Comparison of ENCODE assay signal across 21 cellular contexts in the genomic region with DNA sequence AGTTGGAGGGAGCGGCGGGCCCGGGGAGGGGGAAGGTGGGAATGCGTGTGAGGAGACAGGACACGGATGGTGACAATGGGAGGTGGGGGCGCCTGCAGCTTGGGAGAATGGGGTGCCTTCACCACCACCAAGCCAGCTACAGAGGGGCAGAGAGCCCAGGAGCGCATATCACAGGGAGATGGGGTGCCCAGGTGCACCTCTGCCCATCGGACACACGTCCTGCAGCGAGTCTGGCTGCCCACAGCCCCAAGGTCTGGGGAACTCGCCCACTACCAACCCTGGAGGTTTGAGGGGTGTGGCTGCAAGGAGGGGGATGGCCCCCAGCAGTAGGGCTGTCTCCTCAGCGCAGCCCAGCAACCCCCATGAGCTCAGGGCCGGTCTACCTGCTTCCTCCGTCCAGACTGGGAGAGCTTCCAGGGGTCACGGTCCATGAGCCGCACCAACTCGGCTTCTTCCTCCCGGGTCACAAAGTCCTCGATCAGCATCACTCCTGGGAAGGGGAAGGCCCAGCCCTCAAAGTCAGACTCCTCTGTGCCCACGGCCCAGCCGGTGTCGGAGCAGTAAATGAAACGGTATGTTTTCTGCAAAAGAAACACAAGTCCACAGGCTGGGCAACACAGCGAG. TPM values are rescaled to one million over a fixed set of nuclear protein-coding genes. Genes with fewer than 3 reads are reported as not detected.
A peak's percentile ranks its signal among the peaks of the same experiment; 100 is the strongest.
DNase-seq lines count a peak whose midpoint lies in the region; ATAC-seq, FAIRE-seq and TF ChIP-seq lines count a peak whose summit lies in the region.
"Had no signal": no experiment of that assay in that cellular context is flagged by ENCODE, and none has a peak within 500 bp of the region (broad histone marks: within the 10 kb centered on the region; RNA-seq: fewer than 3 reads in every experiment).

No MANE protein-coding gene starts in this region.

- H3K9ac ChIP-seq in HepG2 (ENCODE audit: insufficient read depth, low read depth, low read length), result no peak overlapping the region
- H3K9ac ChIP-seq: BLaER1 treated with 17β-estradiol and CSF1 and Interleukin-3, amounts not matched to agents 10 nM and 100 nM had no signal

- no peaks in the 10 kb centered on the region for H4K20me1 ChIP-seq in HepG2 (ENCODE audit: insufficient read depth, low read length)

- H3K4me1 Mint-ChIP-seq in activated T-cell treated with anti-CD3 and anti-CD28 coated beads, Interleukin-2, amount 50 U/mL, for 24 hours (ENCODE audit: low read depth), result peaks cover 19% of the 10 kb centered on the region
- H3K4me1 Mint-ChIP-seq in activated T-cell treated with anti-CD3 and anti-CD28 coated beads, Interleukin-2, amount 50 U/mL, for 4 hours (ENCODE audit: low read depth), result peaks cover 18% of the 10 kb centered on the region
- H3K4me1 Mint-ChIP-seq in dendritic cell treated with granulocyte-macrophage colony-stimulating factor and Interleukin-4, amounts not matched to agents 40 ng/mL and 50 ng/mL, for 4 days (ENCODE audit: low read depth), result peaks cover 36% of the 10 kb centered on the region
- H3K4me1 Mint-ChIP-seq in stimulated activated naive B cell treated with anti-CD40 and anti-IgM and Interleukin-4, amounts not matched to agents 10 μg/mL and 1 μg/mL and 100 μg/mL, for 72 hours, result peaks cover 21 to 29% of the 10 kb centered on the region in 2 donors

- no TSS peak for BruUV-seq in HepG2 (replicated peaks; lab: Mats Ljungman, UMichigan)

- ATAC-seq in activated T-cell treated with anti-CD3 and anti-CD28 coated beads, Interleukin-2, amount 50 U/mL, for 4 hours, result no peak
- ATAC-seq in HepG2, result no peak
- no peak for ATAC-seq in stimulated activated naive B cell treated with anti-CD40 and anti-IgM and Interleukin-4, amounts not matched to agents 10 μg/mL and 1 μg/mL and 100 μg/mL, for 72 hours (replicated peaks)
- ATAC-seq: A549; CD8-positive, alpha-beta T cell; HCT116 had no signal

- H2AFZ ChIP-seq in HepG2 (ENCODE audit: low read length), result no peak overlapping the region

- DNase-seq in activated T-cell treated with anti-CD3 and anti-CD28 coated beads, Interleukin-2, amount 50 U/mL, for 24 hours, result no peak
- no peak for DNase-seq in activated T-cell treated with anti-CD3 and anti-CD28 coated beads, Interleukin-2, amount 50 U/mL, for 4 hours
- DNase-seq in HepG2 (ENCODE audit: low spot score), result no peak
- no peak for DNase-seq in stimulated activated naive B cell treated with anti-CD40 and anti-IgM and Interleukin-4, amounts not matched to agents 10 μg/mL and 1 μg/mL and 100 μg/mL, for 72 hours
- DNase-seq in DMS153 treated with DMSO at 0.1 percent for 48 hours (lab: John Stamatoyannopoulos, UW; ENCODE audit: unreplicated experiment), result no peak
- DNase-seq in T1000 (lab: John Stamatoyannopoulos, UW), result no peak
- no peak for DNase-seq in activated effector memory CD4-positive, alpha-beta T cell treated with anti-CD3 and anti-CD28 coated beads, Interleukin-2, amount 50 U/mL, for 16 hours
- DNase-seq: Calu3; CD8-positive, alpha-beta T cell; GOT3; H7; HFFc6 had no signal

- no peak for TF ChIP-seq EP300 in HepG2 (IDR thresholded peaks at IDR 0.05; ENCODE audit: low read depth in 2 of 2, low read length in 2 of 2)
- no peak for TF ChIP-seq EP300 in HepG2 (CRISPR knock-in tag; IDR thresholded peaks at IDR 0.05; ENCODE audit: borderline replicate concordance)

- in situ Hi-C loops in HepG2 (cut with HindIII; ENCODE audit: extremely low pct_ligation_motif_present, low pct_unique_long_range_greater_than_20kb), result no loop called here

- peaks cover 9 to 12% of the 10 kb centered on the region in 2 experiments; a peak in 3 of 5 replicates for H3K36me3 ChIP-seq in HepG2 (replicated peaks in 1 of 2; ENCODE audit: control insufficient read depth in 1 of 2, insufficient read depth in 2 of 2, low read length in 2 of 2)

- H3K4me2 ChIP-seq in HepG2 (ENCODE audit: low read depth, low read length), result no peak overlapping the region
- H3K4me2 ChIP-seq: A549; BLaER1 treated with 17β-estradiol and CSF1 and Interleukin-3, amounts not matched to agents 10 nM and 100 nM had no signal

- H3K27ac ChIP-seq in HepG2 (ENCODE audit: extremely low read length, insufficient read depth, low read length), result no peak overlapping the region
- H3K27ac ChIP-seq: A549; BLaER1 treated with 17β-estradiol and CSF1 and Interleukin-3, amounts not matched to agents 10 nM and 100 nM had no signal

- H3K79me2 ChIP-seq in HepG2 (ENCODE audit: insufficient read depth, low read length), result peaks cover 11% of the 10 kb centered on the region

- peaks cover 16% of the 10 kb centered on the region for H3K4me1 ChIP-seq in HepG2 (ENCODE audit: insufficient read depth, low read length)

- no peak overlapping the region for H3K4me3 ChIP-seq in HepG2 (replicated peaks in 1 of 3; ENCODE audit: insufficient read depth in 1 of 3, low read depth in 2 of 3, low read length in 3 of 3)
- H3K4me3 ChIP-seq: A549; BLaER1 treated with 17β-estradiol and CSF1 and Interleukin-3, amounts not matched to agents 10 nM and 100 nM had no signal

- POLR2A ChIA-PET in HepG2 (lab: Yijun Ruan, JAX), result no interaction called here

- peak overlapping the region; percentile 44 for H3K27ac Mint-ChIP-seq in activated T-cell treated with anti-CD3 and anti-CD28 coated beads, Interleukin-2, amount 50 U/mL, for 24 hours
- H3K27ac Mint-ChIP-seq in dendritic cell treated with granulocyte-macrophage colony-stimulating factor and Interleukin-4, amounts not matched to agents 40 ng/mL and 50 ng/mL, for 4 days, result peak overlapping the region; percentile 23
- peak overlapping the region; percentile 20 for H3K27ac Mint-ChIP-seq in stimulated activated naive B cell treated with anti-CD40 and anti-IgM and Interleukin-4, amounts not matched to agents 10 μg/mL and 1 μg/mL and 100 μg/mL, for 72 hours
- H3K27ac Mint-ChIP-seq: CD8-positive, alpha-beta T cell; HFFc6; IgD-negative memory B cell had no signal

- no peak overlapping the region for H3K4me3 Mint-ChIP-seq in activated T-cell treated with anti-CD3 and anti-CD28 coated beads, Interleukin-2, amount 50 U/mL, for 24 hours
- H3K4me3 Mint-ChIP-seq in activated T-cell treated with anti-CD3 and anti-CD28 coated beads, Interleukin-2, amount 50 U/mL, for 4 hours, result no peak overlapping the region
- H3K4me3 Mint-ChIP-seq in dendritic cell treated with granulocyte-macrophage colony-stimulating factor and Interleukin-4, amounts not matched to agents 40 ng/mL and 50 ng/mL, for 4 days, result no peak overlapping the region
- H3K4me3 Mint-ChIP-seq in stimulated activated naive B cell treated with anti-CD40 and anti-IgM and Interleukin-4, amounts not matched to agents 10 μg/mL and 1 μg/mL and 100 μg/mL, for 72 hours, result no peak overlapping the region
- H3K4me3 Mint-ChIP-seq: CD8-positive, alpha-beta T cell; HFFc6; IgD-negative memory B cell had no signal

- no peak for TF ChIP-seq POLR2A in HepG2 (IDR thresholded peaks at IDR 0.05; ENCODE audit: insufficient read depth in 1 of 2, low read depth in 2 of 2, low read length in 2 of 2)

- FAIRE-seq in HepG2 (lab: Jason Lieb, UNC), result no peak
- FAIRE-seq: A549, G401.6, GM12891, GM18507, HTR-8/SVneo had no signal

- H3K36me3 Mint-ChIP-seq in activated T-cell treated with anti-CD3 and anti-CD28 coated beads, Interleukin-2, amount 50 U/mL, for 24 hours (ENCODE audit: low read depth), result peaks cover 58% of the 10 kb centered on the region
- H3K36me3 Mint-ChIP-seq in activated T-cell treated with anti-CD3 and anti-CD28 coated beads, Interleukin-2, amount 50 U/mL, for 4 hours (ENCODE audit: insufficient read depth), result peaks cover 4% of the 10 kb centered on the region
- H3K36me3 Mint-ChIP-seq in dendritic cell treated with granulocyte-macrophage colony-stimulating factor and Interleukin-4, amounts not matched to agents 40 ng/mL and 50 ng/mL, for 4 days (ENCODE audit: low read depth), result peaks cover 79% of the 10 kb centered on the region
- H3K36me3 Mint-ChIP-seq in stimulated activated naive B cell treated with anti-CD40 and anti-IgM and Interleukin-4, amounts not matched to agents 10 μg/mL and 1 μg/mL and 100 μg/mL, for 72 hours, result peaks cover 29 to 38% of the 10 kb centered on the region in 2 donors
- H3K36me3 Mint-ChIP-seq: IgD-negative memory B cell had no signal

- whole genome bisulfite sequencing in HepG2 (ENCODE audit: low lambda C conversion rate), result 99% methylated on average over 17 of the region's 24 CpGs

- TF ChIP-seq CTCF in HepG2 (CRISPR knock-in tag; IDR thresholded peaks at IDR 0.05), result no peak

- H3K9me3 ChIP-seq in HepG2 (ENCODE audit: low read length), result no peaks in the 10 kb centered on the region
- H3K9me3 ChIP-seq: A549; BLaER1 treated with 17β-estradiol and CSF1 and Interleukin-3, amounts not matched to agents 10 nM and 100 nM had no signal

- CTCF ChIA-PET in HepG2 (lab: Yijun Ruan, JAX; ENCODE audit: low intra/inter-chr PET ratio, low total read pairs), result no interaction called here

- no peaks in the 10 kb centered on the region for H3K27me3 Mint-ChIP-seq in activated T-cell treated with anti-CD3 and anti-CD28 coated beads, Interleukin-2, amount 50 U/mL, for 24 hours
- H3K27me3 Mint-ChIP-seq in activated T-cell treated with anti-CD3 and anti-CD28 coated beads, Interleukin-2, amount 50 U/mL, for 4 hours (ENCODE audit: low read depth), result no peaks in the 10 kb centered on the region
- H3K27me3 Mint-ChIP-seq in dendritic cell treated with granulocyte-macrophage colony-stimulating factor and Interleukin-4, amounts not matched to agents 40 ng/mL and 50 ng/mL, for 4 days, result no peaks in the 10 kb centered on the region
- no peaks in the 10 kb centered on the region for H3K27me3 Mint-ChIP-seq in stimulated activated naive B cell treated with anti-CD40 and anti-IgM and Interleukin-4, amounts not matched to agents 10 μg/mL and 1 μg/mL and 100 μg/mL, for 72 hours
- H3K27me3 Mint-ChIP-seq: IgD-negative memory B cell had no signal

- no peak for TF ChIP-seq RAD21 in HepG2 (CRISPR knock-in tag; IDR thresholded peaks at IDR 0.05)

- peaks cover 0 to 2% of the 10 kb centered on the region in 2 experiments; a peak in 2 of 5 replicates for H3K27me3 ChIP-seq in HepG2 (ENCODE audit: control insufficient read depth in 1 of 2, insufficient read depth in 2 of 2, low read length in 2 of 2)
- H3K27me3 ChIP-seq: BLaER1 treated with 17β-estradiol and CSF1 and Interleukin-3, amounts not matched to agents 10 nM and 100 nM had no signal

- H3K9me3 Mint-ChIP-seq in activated T-cell treated with anti-CD3 and anti-CD28 coated beads, Interleukin-2, amount 50 U/mL, for 24 hours, result no peaks in the 10 kb centered on the region
- no peaks in the 10 kb centered on the region for H3K9me3 Mint-ChIP-seq in activated T-cell treated with anti-CD3 and anti-CD28 coated beads, Interleukin-2, amount 50 U/mL, for 4 hours
- H3K9me3 Mint-ChIP-seq in dendritic cell treated with granulocyte-macrophage colony-stimulating factor and Interleukin-4, amounts not matched to agents 40 ng/mL and 50 ng/mL, for 4 days, result no peaks in the 10 kb centered on the region
- no peaks in the 10 kb centered on the region for H3K9me3 Mint-ChIP-seq in stimulated activated naive B cell treated with anti-CD40 and anti-IgM and Interleukin-4, amounts not matched to agents 10 μg/mL and 1 μg/mL and 100 μg/mL, for 72 hours
- H3K9me3 Mint-ChIP-seq: CD8-positive, alpha-beta T cell; HFFc6; IgD-negative memory B cell had no signal

- intact Hi-C loops in dendritic cell treated with granulocyte-macrophage colony-stimulating factor and Interleukin-4, amounts not matched to agents 40 ng/mL and 50 ng/mL, for 4 days (cut with micrococcal nuclease), result no loop called here
- intact Hi-C loops in HepG2 (cut with micrococcal nuclease; ENCODE audit: unreplicated experiment), result no loop called here

RNA-seq across cellular contexts. Expression of a gene that starts 5.3 kb away (rescaled TPM):
- total RNA-seq in activated T-cell treated with anti-CD3 and anti-CD28 coated beads, Interleukin-2, amount 50 U/mL, for 4 hours, result 10 to 100 TPM; 13.7 to 15.4 (median 15.0) TPM
- 8.7 and 8.8 TPM in 2 replicates for total RNA-seq in HepG2 (2016; rRNA removed; fragmentation: Illumina TruSeq; extraction: Trizol)
- total RNA-seq in HepG2 (2016; cell fraction: cytosol; rRNA removed; fragmentation: Illumina TruSeq; extraction: Trizol; ENCODE audit: low read depth), result 2.1 and 2.5 TPM in 2 replicates
- 6.9 and 9.3 TPM in 2 replicates for total RNA-seq in HepG2 (2016; cell fraction: insoluble cytoplasmic fraction; rRNA removed; fragmentation: Illumina TruSeq; extraction: Trizol)
- total RNA-seq in HepG2 (2016; cell fraction: membrane; rRNA removed; fragmentation: Illumina TruSeq; extraction: Trizol), result 6.9 and 7.4 TPM in 2 replicates
- total RNA-seq in HepG2 (2016; cell fraction: nucleus; rRNA removed; fragmentation: Illumina TruSeq; extraction: Trizol), result 3.8 and 3.9 TPM in 2 replicates
- polyA plus RNA-seq in HepG2 (2011; rRNA removed), result 2.6 and 3.4 TPM in 2 replicates
- polyA plus RNA-seq in HepG2 (2011; cell fraction: cytosol; rRNA removed), result 3.1 and 5.0 TPM in 2 replicates
- 3.8 and 3.9 TPM in 2 replicates for polyA plus RNA-seq in HepG2 (2011; cell fraction: nucleus; rRNA removed)
- 3.5 and 3.6 TPM in 2 replicates for polyA plus RNA-seq in HepG2 (2012)
- polyA plus RNA-seq in HepG2 (2016; cell fraction: cytosol; fragmentation: Illumina TruSeq; extraction: Trizol; ENCODE audit: low read depth), result 2.2 and 2.6 TPM in 2 replicates
- 7.8 and 9.2 TPM in 2 replicates for polyA plus RNA-seq in HepG2 (2016; cell fraction: insoluble cytoplasmic fraction; fragmentation: Illumina TruSeq; extraction: Trizol; ENCODE audit: low read depth)
- 4.0 and 4.1 TPM in 2 replicates for polyA plus RNA-seq in HepG2 (2016; cell fraction: membrane; fragmentation: Illumina TruSeq; extraction: Trizol; ENCODE audit: low read depth)
- polyA plus RNA-seq in HepG2 (2016; cell fraction: nucleus; fragmentation: Illumina TruSeq; extraction: Trizol; ENCODE audit: insufficient read depth, low read depth), result 6.3 and 7.8 TPM in 2 replicates
- polyA minus RNA-seq in HepG2 (2011; rRNA and poly(A)+ RNA removed; ENCODE audit: low replicate concordance), result 3.9 and 4.8 TPM in 2 replicates
- polyA minus RNA-seq in HepG2 (2011; cell fraction: cytosol; rRNA and poly(A)+ RNA removed), result 1.2 and 2.4 TPM in 2 replicates
- polyA minus RNA-seq in HepG2 (2011; cell fraction: nucleus; rRNA and poly(A)+ RNA removed), result 3.6 and 5.1 TPM in 2 replicates

RNA-seq across cellular contexts. Expression of a gene that starts 5.5 kb away (rescaled TPM):
- 10 to 100 TPM; 54.8 to 57.9 (median 57.7) TPM for total RNA-seq in activated T-cell treated with anti-CD3 and anti-CD28 coated beads, Interleukin-2, amount 50 U/mL, for 4 hours
- 14.5 and 16.3 TPM in 2 replicates for total RNA-seq in HepG2 (2016; rRNA removed; fragmentation: Illumina TruSeq; extraction: Trizol)
- 6.5 and 7.5 TPM in 2 replicates for total RNA-seq in HepG2 (2016; cell fraction: cytosol; rRNA removed; fragmentation: Illumina TruSeq; extraction: Trizol; ENCODE audit: low read depth)
- 14.1 and 16.9 TPM in 2 replicates for total RNA-seq in HepG2 (2016; cell fraction: insoluble cytoplasmic fraction; rRNA removed; fragmentation: Illumina TruSeq; extraction: Trizol)
- 9.7 and 10.1 TPM in 2 replicates for total RNA-seq in HepG2 (2016; cell fraction: membrane; rRNA removed; fragmentation: Illumina TruSeq; extraction: Trizol)
- 10.3 and 12.9 TPM in 2 replicates for total RNA-seq in HepG2 (2016; cell fraction: nucleus; rRNA removed; fragmentation: Illumina TruSeq; extraction: Trizol)
- 8.5 and 12.7 TPM in 2 replicates for polyA plus RNA-seq in HepG2 (2011; rRNA removed)
- 7.5 and 11.4 TPM in 2 replicates for polyA plus RNA-seq in HepG2 (2011; cell fraction: cytosol; rRNA removed)
- 30.8 and 31.0 TPM in 2 replicates for polyA plus RNA-seq in HepG2 (2011; cell fraction: nucleus; rRNA removed)
- polyA plus RNA-seq in HepG2 (2012), result 4.2 and 6.2 TPM in 2 replicates
- polyA plus RNA-seq in HepG2 (2016; cell fraction: cytosol; fragmentation: Illumina TruSeq; extraction: Trizol; ENCODE audit: low read depth), result 4.2 and 4.7 TPM in 2 replicates
- 13.6 and 16.5 TPM in 2 replicates for polyA plus RNA-seq in HepG2 (2016; cell fraction: insoluble cytoplasmic fraction; fragmentation: Illumina TruSeq; extraction: Trizol; ENCODE audit: low read depth)
- 5.9 TPM in 2 replicates for polyA plus RNA-seq in HepG2 (2016; cell fraction: membrane; fragmentation: Illumina TruSeq; extraction: Trizol; ENCODE audit: low read depth)
- polyA plus RNA-seq in HepG2 (2016; cell fraction: nucleus; fragmentation: Illumina TruSeq; extraction: Trizol; ENCODE audit: insufficient read depth, low read depth), result 19.3 and 20.0 TPM in 2 replicates
- polyA minus RNA-seq in HepG2 (2011; rRNA and poly(A)+ RNA removed; ENCODE audit: low replicate concordance), result 17.3 and 19.5 TPM in 2 replicates
- 6.9 and 9.8 TPM in 2 replicates for polyA minus RNA-seq in HepG2 (2011; cell fraction: cytosol; rRNA and poly(A)+ RNA removed)
- polyA minus RNA-seq in HepG2 (2011; cell fraction: nucleus; rRNA and poly(A)+ RNA removed), result 4.5 and 6.4 TPM in 2 replicates

RNA-seq across cellular contexts. Expression of a gene that starts 19.4 kb away (rescaled TPM):
- 10 to 100 TPM; 67.3 to 77.4 (median 72.0) TPM for total RNA-seq in activated T-cell treated with anti-CD3 and anti-CD28 coated beads, Interleukin-2, amount 50 U/mL, for 4 hours
- 35.2 and 41.2 TPM in 2 replicates for total RNA-seq in HepG2 (2016; rRNA removed; fragmentation: Illumina TruSeq; extraction: Trizol)
- total RNA-seq in HepG2 (2016; cell fraction: cytosol; rRNA removed; fragmentation: Illumina TruSeq; extraction: Trizol; ENCODE audit: low read depth), result 119 and 146 TPM in 2 replicates
- total RNA-seq in HepG2 (2016; cell fraction: insoluble cytoplasmic fraction; rRNA removed; fragmentation: Illumina TruSeq; extraction: Trizol), result 35.0 and 41.9 TPM in 2 replicates
- total RNA-seq in HepG2 (2016; cell fraction: membrane; rRNA removed; fragmentation: Illumina TruSeq; extraction: Trizol), result 82.2 and 106 TPM in 2 replicates
- 40.9 and 44.1 TPM in 2 replicates for total RNA-seq in HepG2 (2016; cell fraction: nucleus; rRNA removed; fragmentation: Illumina TruSeq; extraction: Trizol)
- 62.1 and 71.4 TPM in 2 replicates for polyA plus RNA-seq in HepG2 (2011; rRNA removed)
- 81.1 and 104 TPM in 2 replicates for polyA plus RNA-seq in HepG2 (2011; cell fraction: cytosol; rRNA removed)
- polyA plus RNA-seq in HepG2 (2011; cell fraction: nucleus; rRNA removed), result 40.7 and 50.5 TPM in 2 replicates
- 30.4 and 45.2 TPM in 2 replicates for polyA plus RNA-seq in HepG2 (2012)
- 314 and 406 TPM in 2 replicates for polyA plus RNA-seq in HepG2 (2016; cell fraction: cytosol; fragmentation: Illumina TruSeq; extraction: Trizol; ENCODE audit: low read depth)
- polyA plus RNA-seq in HepG2 (2016; cell fraction: insoluble cytoplasmic fraction; fragmentation: Illumina TruSeq; extraction: Trizol; ENCODE audit: low read depth), result 70.0 and 80.5 TPM in 2 replicates
- polyA plus RNA-seq in HepG2 (2016; cell fraction: membrane; fragmentation: Illumina TruSeq; extraction: Trizol; ENCODE audit: low read depth), result 181 and 221 TPM in 2 replicates
- polyA plus RNA-seq in HepG2 (2016; cell fraction: nucleus; fragmentation: Illumina TruSeq; extraction: Trizol; ENCODE audit: insufficient read depth, low read depth), result 46.8 and 47.8 TPM in 2 replicates
- polyA minus RNA-seq in HepG2 (2011; rRNA and poly(A)+ RNA removed; ENCODE audit: low replicate concordance), result 35.3 and 37.3 TPM in 2 replicates
- 6.2 and 9.8 TPM in 2 replicates for polyA minus RNA-seq in HepG2 (2011; cell fraction: cytosol; rRNA and poly(A)+ RNA removed)
- polyA minus RNA-seq in HepG2 (2011; cell fraction: nucleus; rRNA and poly(A)+ RNA removed), result 81.7 and 112 TPM in 2 replicates

RNA-seq across cellular contexts. Expression of a gene that starts 26.0 kb away (rescaled TPM):
- total RNA-seq in activated T-cell treated with anti-CD3 and anti-CD28 coated beads, Interleukin-2, amount 50 U/mL, for 4 hours, result 10 to 100 TPM; 24.8 to 35.9 (median 27.4) TPM
- total RNA-seq in HepG2 (2016; rRNA removed; fragmentation: Illumina TruSeq; extraction: Trizol), result 6.0 and 6.1 TPM in 2 replicates
- total RNA-seq in HepG2 (2016; cell fraction: cytosol; rRNA removed; fragmentation: Illumina TruSeq; extraction: Trizol; ENCODE audit: low read depth), result 2.1 and 3.0 TPM in 2 replicates
- total RNA-seq in HepG2 (2016; cell fraction: insoluble cytoplasmic fraction; rRNA removed; fragmentation: Illumina TruSeq; extraction: Trizol), result 3.2 and 5.4 TPM in 2 replicates
- total RNA-seq in HepG2 (2016; cell fraction: membrane; rRNA removed; fragmentation: Illumina TruSeq; extraction: Trizol), result 6.5 and 8.2 TPM in 2 replicates
- 2.8 and 3.3 TPM in 2 replicates for total RNA-seq in HepG2 (2016; cell fraction: nucleus; rRNA removed; fragmentation: Illumina TruSeq; extraction: Trizol)
- 3.0 and 5.6 TPM in 2 replicates for polyA plus RNA-seq in HepG2 (2011; rRNA removed)
- polyA plus RNA-seq in HepG2 (2011; cell fraction: cytosol; rRNA removed), result 4.7 and 7.5 TPM in 2 replicates
- 4.1 and 5.2 TPM in 2 replicates for polyA plus RNA-seq in HepG2 (2011; cell fraction: nucleus; rRNA removed)
- polyA plus RNA-seq in HepG2 (2012), result 2.1 and 3.0 TPM in 2 replicates
- 3.6 and 4.2 TPM in 2 replicates for polyA plus RNA-seq in HepG2 (2016; cell fraction: cytosol; fragmentation: Illumina TruSeq; extraction: Trizol; ENCODE audit: low read depth)
- 4.2 and 4.4 TPM in 2 replicates for polyA plus RNA-seq in HepG2 (2016; cell fraction: insoluble cytoplasmic fraction; fragmentation: Illumina TruSeq; extraction: Trizol; ENCODE audit: low read depth)
- 7.2 and 7.3 TPM in 2 replicates for polyA plus RNA-seq in HepG2 (2016; cell fraction: membrane; fragmentation: Illumina TruSeq; extraction: Trizol; ENCODE audit: low read depth)
- polyA plus RNA-seq in HepG2 (2016; cell fraction: nucleus; fragmentation: Illumina TruSeq; extraction: Trizol; ENCODE audit: insufficient read depth, low read depth), result 3.2 and 3.6 TPM in 2 replicates
- 17.1 and 29.8 TPM in 2 replicates for polyA minus RNA-seq in HepG2 (2011; rRNA and poly(A)+ RNA removed; ENCODE audit: low replicate concordance)
- 3.8 and 4.9 TPM in 2 replicates for polyA minus RNA-seq in HepG2 (2011; cell fraction: cytosol; rRNA and poly(A)+ RNA removed)
- 1.7 and 3.0 TPM in 2 replicates for polyA minus RNA-seq in HepG2 (2011; cell fraction: nucleus; rRNA and poly(A)+ RNA removed)

RNA-seq across cellular contexts. Expression of a gene that starts 58.2 kb away (rescaled TPM):
- 10 to 100 TPM; 20.0 to 50.1 (median 35.7) TPM for total RNA-seq in activated T-cell treated with anti-CD3 and anti-CD28 coated beads, Interleukin-2, amount 50 U/mL, for 4 hours
- total RNA-seq in HepG2 (2016; rRNA removed; fragmentation: Illumina TruSeq; extraction: Trizol), result 0.48 and 0.82 TPM in 2 replicates
- total RNA-seq in HepG2 (2016; cell fraction: cytosol; rRNA removed; fragmentation: Illumina TruSeq; extraction: Trizol; ENCODE audit: low read depth), result 0.40 TPM in 1 of 2 replicates, not detected in the other
- total RNA-seq in HepG2 (2016; cell fraction: insoluble cytoplasmic fraction; rRNA removed; fragmentation: Illumina TruSeq; extraction: Trizol), result 0.48 and 0.54 TPM in 2 replicates
- 0.22 and 0.69 TPM in 2 replicates for total RNA-seq in HepG2 (2016; cell fraction: membrane; rRNA removed; fragmentation: Illumina TruSeq; extraction: Trizol)
- total RNA-seq in HepG2 (2016; cell fraction: nucleus; rRNA removed; fragmentation: Illumina TruSeq; extraction: Trizol), result 0.65 and 0.69 TPM in 2 replicates
- polyA plus RNA-seq in HepG2 (2011; rRNA removed), result 1.3 and 2.6 TPM in 2 replicates
- 0.49 and 0.63 TPM in 2 replicates for polyA plus RNA-seq in HepG2 (2011; cell fraction: cytosol; rRNA removed)
- polyA plus RNA-seq in HepG2 (2011; cell fraction: nucleus; rRNA removed), result 9.9 and 11.0 TPM in 2 replicates
- polyA plus RNA-seq in HepG2 (2012), result 2.7 and 2.8 TPM in 2 replicates
- polyA plus RNA-seq in HepG2 (2016; cell fraction: cytosol; fragmentation: Illumina TruSeq; extraction: Trizol; ENCODE audit: low read depth), result 0.34 and 0.41 TPM in 2 replicates
- 0.11 and 0.87 TPM in 2 replicates for polyA plus RNA-seq in HepG2 (2016; cell fraction: insoluble cytoplasmic fraction; fragmentation: Illumina TruSeq; extraction: Trizol; ENCODE audit: low read depth)
- 0.22 and 0.66 TPM in 2 replicates for polyA plus RNA-seq in HepG2 (2016; cell fraction: membrane; fragmentation: Illumina TruSeq; extraction: Trizol; ENCODE audit: low read depth)
- polyA plus RNA-seq in HepG2 (2016; cell fraction: nucleus; fragmentation: Illumina TruSeq; extraction: Trizol; ENCODE audit: insufficient read depth, low read depth), result 0.96 and 1.1 TPM in 2 replicates
- polyA minus RNA-seq in HepG2 (2011; rRNA and poly(A)+ RNA removed; ENCODE audit: low replicate concordance), result 1.8 and 5.0 TPM in 2 replicates
- 1.1 TPM in 1 of 2 replicates, not detected in the other for polyA minus RNA-seq in HepG2 (2011; cell fraction: cytosol; rRNA and poly(A)+ RNA removed)
- polyA minus RNA-seq in HepG2 (2011; cell fraction: nucleus; rRNA and poly(A)+ RNA removed), result 1.7 and 1.9 TPM in 2 replicates
